Comparison of ENCODE assay signal across 10 cellular contexts in genomic region chr6:16257999-16258708, GRCh38. TPM values are rescaled to one million over a fixed set of nuclear protein-coding genes. Genes with fewer than 3 reads are reported as not detected.
DNase-seq lines count a peak whose midpoint lies in the region; ATAC-seq and TF ChIP-seq lines count a peak whose summit lies in the region.
"Had no signal": no experiment of that assay in that cellular context is flagged by ENCODE, and none has a peak within 500 bp of the region (broad histone marks: within the 10 kb centered on the region; RNA-seq: fewer than 3 reads in every experiment).

No MANE protein-coding gene starts in this region.

- no peaks in the 10 kb centered on the region for H3K9me3 ChIP-seq in spleen
- H3K9me3 ChIP-seq: neutrophil had no signal

- intact Hi-C loops in Right ventricle myocardium superior (cut with DNase I) (no loop called here), spleen (cut with DNase I; ENCODE audit: low total_unique reads) (no loop called here)

- peaks cover 0 to 9% (median 0%) of the 10 kb centered on the region in 6 donors for H3K36me3 ChIP-seq in spleen
- H3K36me3 ChIP-seq: neutrophil had no signal

- DNase-seq in DMS53 (lab: John Stamatoyannopoulos, UW) (peak; percentile 55), Right ventricle myocardium superior (no peak), nucleus accumbens (lab: John Stamatoyannopoulos, UW) (peak in 32 of 56 donors; percentile 5 to 73 (median 30)), NCI-H1417 treated with DMSO at 0.1 percent for 48 hours (lab: John Stamatoyannopoulos, UW) (no peak), spleen (no peak), LoVo (ENCODE audit: low spot score) (no peak)
- DNase-seq: activated effector memory CD4-positive, alpha-beta T cell treated with Interleukin-2 at 50 U/mL for 16 hours had no signal

- H3K27me3 ChIP-seq in spleen (replicated peaks in 1 of 7), result no peaks in the 10 kb centered on the region
- H3K27me3 ChIP-seq: neutrophil had no signal

- H3K4me3 ChIP-seq in spleen, result no peak overlapping the region

- peak; percentile 94 for ATAC-seq in Right ventricle myocardium superior (ENCODE audit: poor library complexity)
- no peak for ATAC-seq in GM18870 (IDR thresholded peaks at IDR 0.05; ENCODE audit: unreplicated experiment)

- 46 to 74% (median 68%) methylated on average over 7 of the region's 7 CpGs for WGBS in spleen, 5 donors

- TF ChIP-seq CTCF in spleen (IDR thresholded peaks at IDR 0.05 in 8 of 11, conservative IDR thresholded peaks at IDR 0.05 in 3 of 11), result no peak

- no peak for TF ChIP-seq POLR2A in spleen (IDR thresholded peaks at IDR 0.05)

- H3K4me1 ChIP-seq in spleen, result peaks cover 0 to 5% (median 0%) of the 10 kb centered on the region in 6 donors

- no peak overlapping the region for H3K27ac ChIP-seq in spleen
- H3K27ac ChIP-seq: neutrophil had no signal

TF ChIP-seq in PFSK-1, 5 proteins besides CTCF, POLR2A, EP300 and RAD21:
- 0 out of 4 replicates have a peak, but pooled peaks of 1 of the 2 experiments have one; percentile 22 for TF ChIP-seq REST (IDR thresholded peaks at IDR 0.05; ENCODE audit: insufficient read depth in 1 of 2, low read depth in 2 of 2, low read length in 2 of 2)
- TF ChIP-seq TAF1 (IDR thresholded peaks at IDR 0.05; ENCODE audit: borderline replicate concordance, insufficient read depth, low read length), result no peak
- peak; percentile 64 for TF ChIP-seq FOXP2 (optimal IDR thresholded peaks at IDR 0.05; ENCODE audit: borderline replicate concordance, extremely low read depth, extremely low read length, insufficient read depth)

RNA-seq across cellular contexts. Expression of gene GMPR, which starts 19.8 kb away (rescaled TPM):
- polyA plus RNA-seq in PFSK-1 (2012; ENCODE audit: insufficient read length, low read depth), result 32.3 TPM
- total RNA-seq in Right ventricle myocardium superior (121 TPM), spleen (10 to 100 TPM in 6 of 7 donors, 1 to 10 TPM in 1; 9.6 to 37.4 (median 14.0) TPM)
- polyA plus RNA-seq in spleen, result 10 to 100 TPM in 1 of 3 donors, 1 to 10 TPM in 2; 5.4 to 16.3 (median 6.6) TPM

Comparison
In these comparisons a context has a peak if more than half of its experiments do, and no peak if none do; other contexts are left out.
1. DNase-seq: peak in DMS53 (single experiment) and nucleus accumbens (32 of 56); none in Right ventricle myocardium superior (single experiment), NCI-H1417 treated with DMSO at 0.1 percent for 48 hours (single experiment), spleen (single experiment) and LoVo (single experiment).